ENCODE assay signal across 8 cellular contexts in the genomic region with DNA sequence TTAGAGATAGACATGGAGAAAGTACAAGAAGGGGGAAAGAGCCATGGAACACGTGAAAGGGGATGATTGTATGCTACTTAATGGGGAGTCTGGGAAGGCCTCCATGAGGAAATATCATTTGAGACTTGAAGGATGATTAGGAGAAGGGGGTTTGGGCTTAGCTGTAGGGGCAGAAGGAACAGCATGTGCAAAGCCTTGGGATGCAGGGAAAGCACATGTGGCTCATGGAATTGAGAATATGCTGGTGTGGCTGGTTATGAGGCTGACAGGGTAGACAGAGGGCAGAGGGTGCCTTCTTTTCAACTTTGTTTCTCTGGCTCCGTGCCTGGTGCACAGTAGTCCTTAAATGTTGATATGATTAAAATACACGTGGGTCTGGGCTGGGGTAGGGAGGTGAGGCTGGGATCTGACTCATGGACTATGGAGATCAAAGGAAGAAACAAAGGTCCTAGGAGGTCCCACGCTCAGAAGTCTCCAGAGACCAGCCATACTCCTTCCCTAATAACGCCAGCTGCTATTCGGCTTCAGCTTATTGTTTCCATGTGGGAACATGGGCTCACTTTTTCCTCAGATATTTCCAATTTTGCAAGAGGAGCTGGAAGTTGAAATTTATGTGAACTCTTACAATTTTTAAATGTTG. TPM values are rescaled to one million over a fixed set of nuclear protein-coding genes. Genes with fewer than 3 reads are reported as not detected.
DNase-seq lines count a peak whose midpoint lies in the region; ATAC-seq and TF ChIP-seq lines count a peak whose summit lies in the region.

No MANE protein-coding gene starts in this region.

- TF ChIP-seq CTCF in C4-2B (conservative IDR thresholded peaks at IDR 0.05) (no peak), coronary artery (IDR thresholded peaks at IDR 0.05) (no peak)

- H3K36me3 ChIP-seq in naive thymus-derived CD4-positive, alpha-beta T cell (ENCODE audit: control insufficient read depth in 2 of 3, insufficient read depth in 3 of 3, low read length in 3 of 3), result peaks cover 0 to 4% (median 0%) of the 10 kb centered on the region in 3 experiments

- peaks cover 16 to 22% of the 10 kb centered on the region in 2 donors for H3K4me1 ChIP-seq in naive thymus-derived CD4-positive, alpha-beta T cell (ENCODE audit: control insufficient read depth in 2 of 2, insufficient read depth in 2 of 2, low read length in 2 of 2)

- CTCF ChIA-PET in naive thymus-derived CD4-positive, alpha-beta T cell (lab: Charles Lee), result interaction anchor here (0.6 to 1.5 kb wide), 2 partner anchors 132 to 148 kb away, joined by 3 to 5 read pairs; a partner anchor contains a TSS

- H3K9me3 ChIP-seq in naive thymus-derived CD4-positive, alpha-beta T cell (ENCODE audit: control insufficient read depth in 2 of 3, low read length in 3 of 3), result no peaks in the 10 kb centered on the region

- no peak for ATAC-seq in naive thymus-derived CD4-positive, alpha-beta T cell
- ATAC-seq in GM21390 (IDR thresholded peaks at IDR 0.05; ENCODE audit: unreplicated experiment), result no peak

- H3K27me3 ChIP-seq in naive thymus-derived CD4-positive, alpha-beta T cell (ENCODE audit: control insufficient read depth in 2 of 2, insufficient read depth in 2 of 2, low read length in 2 of 2), result no peaks in the 10 kb centered on the region

- H3K27ac ChIP-seq in C4-2B (peak overlapping the region; percentile 96), coronary artery (no peak overlapping the region)
- peak overlapping the region; percentile 98 for H3K27ac ChIP-seq in naive thymus-derived CD4-positive, alpha-beta T cell (ENCODE audit: low read depth, low read length)

- peaks cover 0 to 6% (median 0%) of the 10 kb centered on the region in 11 donors for H3K9me3 Mint-ChIP-seq in naive thymus-derived CD4-positive, alpha-beta T cell

- DNase-seq in LHCN-M2 (ENCODE audit: low read depth) (peak; percentile 35), coronary artery (ENCODE audit: low spot score) (no peak), NCI-H524 treated with DMSO at 0.1 percent for 48 hours (lab: John Stamatoyannopoulos, UW) (no peak), NCI-H1092 treated with DMSO at 0.1 percent for 48 hours (lab: John Stamatoyannopoulos, UW) (no peak)
- no peak for DNase-seq in naive thymus-derived CD4-positive, alpha-beta T cell
- no peak for DNase-seq in central memory CD4-positive, alpha-beta T cell

- intact Hi-C loops in naive thymus-derived CD4-positive, alpha-beta T cell (cut with micrococcal nuclease), result loop anchor here (2.0 to 10.0 kb wide), 8 partner anchors 36 to 1674 kb away; a partner anchor contains a TSS

- H3K27ac Mint-ChIP-seq in naive thymus-derived CD4-positive, alpha-beta T cell, result peak overlapping the region; percentile 93 to 99 (median 97)

- POLR2A ChIA-PET in naive thymus-derived CD4-positive, alpha-beta T cell (lab: Charles Lee), result interaction anchor here (1.1 to 7.7 kb wide), 3 partner anchors 25 to 147 kb away, joined by 4 to 59 read pairs (median 45); a partner anchor contains a TSS

- no peaks in the 10 kb centered on the region for H3K27me3 Mint-ChIP-seq in naive thymus-derived CD4-positive, alpha-beta T cell

- peak overlapping the region; percentile 86 for H3K4me3 ChIP-seq in coronary artery
- peak overlapping the region; percentile 81 for H3K4me3 ChIP-seq in naive thymus-derived CD4-positive, alpha-beta T cell (ENCODE audit: low read length)

- H3K4me1 Mint-ChIP-seq in naive thymus-derived CD4-positive, alpha-beta T cell, result peaks cover 26 to 56% (median 47%) of the 10 kb centered on the region in 7 donors

- peaks cover 0 to 11% (median 0%) of the 10 kb centered on the region in 5 donors for H3K36me3 Mint-ChIP-seq in naive thymus-derived CD4-positive, alpha-beta T cell

- peak overlapping the region; percentile 84 to 97 (median 92) for H3K4me3 Mint-ChIP-seq in naive thymus-derived CD4-positive, alpha-beta T cell

RNA-seq across cellular contexts. Expression of a gene that starts 1.1 kb away (rescaled TPM):
- total RNA-seq in LHCN-M2 (2014; rRNA removed), result 19.4 and 21.6 TPM in 2 replicates
- 6.8 TPM for polyA plus RNA-seq in LHCN-M2 (2012)
- 10 to 100 TPM in 4 of 5 experiments, 1 to 10 TPM in 1; 8.4 to 27.3 (median 25.3) TPM for total RNA-seq in naive thymus-derived CD4-positive, alpha-beta T cell
- 10 to 100 TPM in 1 of 2 donors, 1 to 10 TPM in 1; 8.7 to 13.8 TPM for polyA plus RNA-seq in naive thymus-derived CD4-positive, alpha-beta T cell

RNA-seq across cellular contexts. Expression of a gene that starts 1.4 kb away (rescaled TPM):
- 23.9 and 31.1 TPM in 2 replicates for total RNA-seq in LHCN-M2 (2014; rRNA removed)
- polyA plus RNA-seq in LHCN-M2 (2012), result 13.1 TPM
- total RNA-seq in naive thymus-derived CD4-positive, alpha-beta T cell, result 10 to 100 TPM; 15.4 to 30.3 (median 23.0) TPM
- polyA plus RNA-seq in naive thymus-derived CD4-positive, alpha-beta T cell, result 10 to 100 TPM; 30.2 to 40.6 TPM

Comparison
In these comparisons a context has a peak if more than half of its experiments do, and no peak if none do; other contexts are left out.
1. H3K27ac ChIP-seq: peak in C4-2B (single experiment) and naive thymus-derived CD4-positive, alpha-beta T cell (single experiment); none in coronary artery (0 of 2).